8 cellular contexts compared by ENCODE assay signal in genomic region chr13:52411629-52412028, GRCh38. TPM values are rescaled to one million over a fixed set of nuclear protein-coding genes. Genes with fewer than 3 reads are reported as not detected.
DNase-seq lines count a peak whose midpoint lies in the region; ATAC-seq and TF ChIP-seq lines count a peak whose summit lies in the region.

No MANE protein-coding gene starts in this region.

- TF ChIP-seq CTCF in AG09309 (IDR thresholded peaks at IDR 0.05; ENCODE audit: control insufficient read depth, insufficient read depth, low read depth, low read length, missing control alignments) (no peak), epithelial cell of proximal tubule (conservative IDR thresholded peaks at IDR 0.05; ENCODE audit: low read depth, low read length) (no peak)

- no peak overlapping the region for H3K4me3 ChIP-seq in AG09309 (ENCODE audit: control insufficient read depth, low read depth, low read length)
- H3K4me3 ChIP-seq in epithelial cell of proximal tubule (ENCODE audit: low read depth, low read length): no peak overlapping the region

- ATAC-seq in GM19463 (IDR thresholded peaks at IDR 0.05; ENCODE audit: unreplicated experiment): peak; percentile 98
- ATAC-seq in HG03175 (IDR thresholded peaks at IDR 0.05; ENCODE audit: unreplicated experiment): peak; percentile 92

- peak; percentile 57 for DNase-seq in AG09309 (ENCODE audit: low read depth)
- DNase-seq in epithelial cell of proximal tubule (ENCODE audit: low read depth): peak; percentile 92
- no peak for DNase-seq in amygdala (lab: John Stamatoyannopoulos, UW)
- no peak for DNase-seq in NCI-H345 treated with DMSO at 0.1 percent for 48 hours (lab: John Stamatoyannopoulos, UW; ENCODE audit: unreplicated experiment)
- no peak for DNase-seq in NCI-H524 treated with DMSO at 0.1 percent for 48 hours (lab: John Stamatoyannopoulos, UW)
- DNase-seq in NCI-H146 (lab: John Stamatoyannopoulos, UW): no peak

RNA-seq across cellular contexts. Expression of gene THSD1, which starts 5.7 kb away (rescaled TPM):
- 10.2 and 19.2 TPM in 2 replicates for total RNA-seq in epithelial cell of proximal tubule

RNA-seq across cellular contexts. Expression of gene VPS36, which starts 38.8 kb away (rescaled TPM):
- 15.8 and 26.8 TPM in 2 replicates for total RNA-seq in epithelial cell of proximal tubule

RNA-seq across cellular contexts. Expression of gene CKAP2, which starts 43.6 kb away (rescaled TPM):
- 53.6 and 68.9 TPM in 2 replicates for total RNA-seq in epithelial cell of proximal tubule

Comparison
In these comparisons a context has a peak if more than half of its experiments do, and no peak if none do; other contexts are left out.
1. DNase-seq: peak in AG09309 (single experiment) and epithelial cell of proximal tubule (single experiment); none in amygdala (0 of 56), NCI-H345 treated with DMSO at 0.1 percent for 48 hours (single experiment), NCI-H524 treated with DMSO at 0.1 percent for 48 hours (single experiment) and NCI-H146 (single experiment).